ENCODE assay signal across 39 cellular contexts in genomic region chr1:119551218-119551617, GRCh38. TPM values are rescaled to one million over a fixed set of nuclear protein-coding genes. Genes with fewer than 3 reads are reported as not detected.
"Had no signal": no experiment of that assay in that cellular context is flagged by ENCODE, and none has a peak within 500 bp of the region (broad histone marks: within the 10 kb centered on the region; RNA-seq: fewer than 3 reads in every experiment).

No MANE protein-coding gene starts in this region.

- H3K4me3 Mint-ChIP-seq: activated B cell treated with CpG ODN at 0.5 μM for 24 hours; activated CD4-positive, alpha-beta memory T cell treated with anti-CD3 and anti-CD28 coated beads for 36 hours; activated CD4-positive, alpha-beta T cell treated with anti-CD3 and anti-CD28 coated beads, Interleukin-2, amount 10 ng/mL, durations not matched to agents 24 days and 14 days; activated CD8-positive, alpha-beta T cell treated with anti-CD3 and anti-CD28 coated beads for 36 hours; activated naive CD4-positive, alpha-beta T cell treated with anti-CD3 and anti-CD28 coated beads for 36 hours; activated naive CD8-positive, alpha-beta T cell treated with anti-CD3 and anti-CD28 coated beads for 36 hours; activated T-cell treated with anti-CD3 and anti-CD28 coated beads, Interleukin-2, amount 50 U/mL, for 4 hours; activated T-cell treated with anti-CD3 and anti-CD28 coated beads, Interleukin-2, amount 50 U/mL, for 72 hours; activated T-helper 1 cell treated with anti-CD3 and anti-CD28 coated beads, Interleukin-12 subunit alpha, Interleukin-12 subunit beta, Interleukin-2, Interleukin-4 antibody, amounts not matched to agents 30 ng/mL and 10 ng/mL and 1 ng/mL, durations not matched to agents 14 hours and 24 hours and 36 hours; activated T-helper 17 cell treated with anti-CD3 and anti-CD28 coated beads, Interleukin-2, amount 50 U/mL, for 72 hours; brain; central memory CD8-positive, alpha-beta T cell; T-helper 1 cell treated with Interleukin-12 subunit alpha and Interleukin-12 subunit beta and Interleukin-4 antibody, amounts not matched to agents 30 μg/mL and 1 μg/mL, for 36 hours; T-helper 2 cell treated with Interferon-gamma antibody and Interleukin-4, amounts not matched to agents 5 μg/mL and 100 μg/mL, for 36 hours had no signal

- FAIRE-seq: bronchial epithelial cell, TTC549 had no signal

- H3K4me1 Mint-ChIP-seq: activated CD4-positive, alpha-beta T cell treated with anti-CD3 and anti-CD28 coated beads, Interleukin-2, amount 10 ng/mL, durations not matched to agents 24 days and 14 days; activated naive CD8-positive, alpha-beta T cell treated with anti-CD3 and anti-CD28 coated beads for 36 hours; activated T-helper 17 cell treated with anti-CD3 and anti-CD28 coated beads, Interleukin-2, amount 50 U/mL, for 72 hours; central memory CD8-positive, alpha-beta T cell had no signal

- H3K27ac ChIP-seq: adrenal gland, cardiac muscle cell, VCaP had no signal

- H3K27me3 Mint-ChIP-seq: activated B cell treated with CpG ODN at 0.5 μM for 24 hours; activated CD4-positive, alpha-beta memory T cell treated with anti-CD3 and anti-CD28 coated beads for 36 hours; activated naive CD8-positive, alpha-beta T cell treated with anti-CD3 and anti-CD28 coated beads for 36 hours had no signal

- DNase-seq: activated B cell treated with CpG ODN at 0.5 μM for 24 hours; activated CD4-positive, alpha-beta memory T cell treated with anti-CD3 and anti-CD28 coated beads for 36 hours; activated CD4-positive, alpha-beta T cell treated with anti-CD3 and anti-CD28 coated beads for 4 hours; activated CD4-positive, alpha-beta T cell treated with anti-CD3 and anti-CD28 coated beads, Interleukin-2, amount 10 ng/mL, durations not matched to agents 24 days and 14 days; activated CD4-positive, alpha-beta T cell treated with anti-CD3 and anti-CD28 coated beads, Interleukin-2, amount 50 U/mL, for 1 hour; activated CD4-positive, alpha-beta T cell treated with anti-CD3 and anti-CD28 coated beads, Interleukin-2, amount 50 U/mL, for 4 hours; activated CD4-positive, CD25-positive, alpha-beta regulatory T cell treated with anti-CD3 and anti-CD28 coated beads, Interleukin-2, amount 50 U/mL, for 72 hours; activated CD8-positive, alpha-beta memory T cell treated with anti-CD3 and anti-CD28 coated beads, Interleukin-2, amount 50 U/mL, for 4 hours; activated CD8-positive, alpha-beta T cell treated with anti-CD3 and anti-CD28 coated beads for 36 hours; activated effector memory CD4-positive, alpha-beta T cell treated with anti-CD3 and anti-CD28 coated beads, Interleukin-2, amount 50 U/mL, for 16 hours; activated gamma-delta T cell treated with Interleukin-2 at 50 U/mL for 16 hours; activated naive CD4-positive, alpha-beta T cell; activated naive CD4-positive, alpha-beta T cell treated with anti-CD3 and anti-CD28 coated beads for 36 hours; activated naive CD4-positive, alpha-beta T cell treated with anti-CD3 and anti-CD28 coated beads, Interleukin-2, amount 50 U/mL, for 16 hours; activated naive CD8-positive, alpha-beta T cell treated with anti-CD3 and anti-CD28 coated beads for 36 hours; activated T-cell treated with anti-CD3 and anti-CD28 coated beads for 4 hours; activated T-cell treated with anti-CD3 and anti-CD28 coated beads, Interleukin-2, amount 50 U/mL, for 1 hour; activated T-cell treated with anti-CD3 and anti-CD28 coated beads, Interleukin-2, amount 50 U/mL, for 4 hours; activated T-cell treated with anti-CD3 and anti-CD28 coated beads, Interleukin-2, amount 50 U/mL, for 72 hours; adrenal gland; amniotic stem cell; aorta; caudate nucleus; cerebellar nuclear complex; T-helper 1 cell; T-helper 2 cell; T-helper 9 cell had no signal

- ATAC-seq: activated CD8-positive, alpha-beta T cell treated with anti-CD3 and anti-CD28 coated beads for 36 hours; activated naive CD4-positive, alpha-beta T cell treated with anti-CD3 and anti-CD28 coated beads, Interleukin-2, amount 50 U/mL, for 72 hours; activated T-cell treated with anti-CD3 and anti-CD28 coated beads, Interleukin-2, amount 50 U/mL, for 4 hours; activated T-cell treated with anti-CD3 and anti-CD28 coated beads, Interleukin-2, amount 50 U/mL, for 72 hours; activated T-helper 17 cell treated with anti-CD3 and anti-CD28 coated beads, Interleukin-2, amount 50 U/mL, for 72 hours had no signal

- H3K9me3 ChIP-seq: adrenal gland had no signal

- H3K4me3 ChIP-seq: adrenal gland, cardiac muscle cell had no signal

- H3K36me3 Mint-ChIP-seq: activated CD4-positive, alpha-beta memory T cell treated with anti-CD3 and anti-CD28 coated beads for 36 hours; activated naive CD4-positive, alpha-beta T cell treated with anti-CD3 and anti-CD28 coated beads, Interleukin-2, amount 50 U/mL, for 72 hours; activated naive CD8-positive, alpha-beta T cell treated with anti-CD3 and anti-CD28 coated beads for 36 hours; brain had no signal

- H3K36me3 ChIP-seq: adrenal gland, cardiac muscle cell had no signal

- H3K27me3 ChIP-seq: adrenal gland, cardiac muscle cell had no signal

- H3K9me3 Mint-ChIP-seq: activated B cell treated with CpG ODN at 0.5 μM for 24 hours; activated CD4-positive, alpha-beta memory T cell treated with anti-CD3 and anti-CD28 coated beads for 36 hours; activated CD4-positive, alpha-beta T cell treated with anti-CD3 and anti-CD28 coated beads, Interleukin-2, amount 10 ng/mL, durations not matched to agents 24 days and 14 days; activated CD8-positive, alpha-beta T cell treated with anti-CD3 and anti-CD28 coated beads for 36 hours; activated naive CD4-positive, alpha-beta T cell treated with anti-CD3 and anti-CD28 coated beads for 36 hours; activated naive CD4-positive, alpha-beta T cell treated with anti-CD3 and anti-CD28 coated beads, Interleukin-2, amount 50 U/mL, for 72 hours; activated naive CD8-positive, alpha-beta T cell treated with anti-CD3 and anti-CD28 coated beads for 36 hours; activated T-cell treated with anti-CD3 and anti-CD28 coated beads, Interleukin-2, amount 50 U/mL, for 4 hours; activated T-cell treated with anti-CD3 and anti-CD28 coated beads, Interleukin-2, amount 50 U/mL, for 72 hours; activated T-helper 1 cell treated with anti-CD3 and anti-CD28 coated beads, Interleukin-12 subunit alpha, Interleukin-12 subunit beta, Interleukin-2, Interleukin-4 antibody, amounts not matched to agents 30 ng/mL and 10 ng/mL and 1 ng/mL, durations not matched to agents 14 hours and 24 hours and 36 hours; activated T-helper 17 cell treated with anti-CD3 and anti-CD28 coated beads, Interleukin-2, amount 50 U/mL, for 72 hours; brain; central memory CD8-positive, alpha-beta T cell; T-helper 1 cell treated with Interleukin-12 subunit alpha and Interleukin-12 subunit beta and Interleukin-4 antibody, amounts not matched to agents 30 μg/mL and 1 μg/mL, for 36 hours; T-helper 2 cell treated with Interferon-gamma antibody and Interleukin-4, amounts not matched to agents 5 μg/mL and 100 μg/mL, for 36 hours had no signal

- H3K27ac Mint-ChIP-seq: activated B cell treated with CpG ODN at 0.5 μM for 24 hours; activated CD4-positive, alpha-beta memory T cell treated with anti-CD3 and anti-CD28 coated beads for 36 hours; activated CD4-positive, alpha-beta T cell treated with anti-CD3 and anti-CD28 coated beads, Interleukin-2, amount 10 ng/mL, durations not matched to agents 24 days and 14 days; activated CD8-positive, alpha-beta T cell treated with anti-CD3 and anti-CD28 coated beads for 36 hours; activated naive CD4-positive, alpha-beta T cell treated with anti-CD3 and anti-CD28 coated beads for 36 hours; activated naive CD4-positive, alpha-beta T cell treated with anti-CD3 and anti-CD28 coated beads, Interleukin-2, amount 50 U/mL, for 72 hours; activated naive CD8-positive, alpha-beta T cell treated with anti-CD3 and anti-CD28 coated beads for 36 hours; activated T-cell treated with anti-CD3 and anti-CD28 coated beads, Interleukin-2, amount 50 U/mL, for 72 hours; activated T-helper 1 cell treated with anti-CD3 and anti-CD28 coated beads, Interleukin-12 subunit alpha, Interleukin-12 subunit beta, Interleukin-2, Interleukin-4 antibody, amounts not matched to agents 30 ng/mL and 10 ng/mL and 1 ng/mL, durations not matched to agents 14 hours and 24 hours and 36 hours; activated T-helper 17 cell treated with anti-CD3 and anti-CD28 coated beads, Interleukin-2, amount 50 U/mL, for 72 hours; brain; T-helper 1 cell treated with Interleukin-12 subunit alpha and Interleukin-12 subunit beta and Interleukin-4 antibody, amounts not matched to agents 30 μg/mL and 1 μg/mL, for 36 hours; T-helper 2 cell treated with Interferon-gamma antibody and Interleukin-4, amounts not matched to agents 5 μg/mL and 100 μg/mL, for 36 hours had no signal

RNA-seq across cellular contexts. Expression of gene HSD3B1, which starts 44.2 kb away (rescaled TPM):
- total RNA-seq: activated B cell treated with CpG ODN at 0.5 μM for 24 hours; activated CD4-positive, alpha-beta memory T cell treated with anti-CD3 and anti-CD28 coated beads for 36 hours; activated CD4-positive, alpha-beta T cell treated with anti-CD3 and anti-CD28 coated beads, Interleukin-2, amount 10 ng/mL, durations not matched to agents 24 days and 14 days; activated CD8-positive, alpha-beta memory T cell treated with anti-CD3 and anti-CD28 coated beads for 36 hours; activated CD8-positive, alpha-beta T cell treated with anti-CD3 and anti-CD28 coated beads for 36 hours; activated naive CD4-positive, alpha-beta T cell treated with anti-CD3 and anti-CD28 coated beads for 36 hours; activated naive CD4-positive, alpha-beta T cell treated with anti-CD3 and anti-CD28 coated beads, Interleukin-2, amount 50 U/mL, for 72 hours; activated naive CD8-positive, alpha-beta T cell treated with anti-CD3 and anti-CD28 coated beads for 36 hours; activated T-cell treated with anti-CD3 and anti-CD28 coated beads, Interleukin-2, amount 50 U/mL, for 4 hours; activated T-cell treated with anti-CD3 and anti-CD28 coated beads, Interleukin-2, amount 50 U/mL, for 72 hours; activated T-helper 1 cell treated with anti-CD3 and anti-CD28 coated beads, Interleukin-12 subunit alpha, Interleukin-12 subunit beta, Interleukin-2, Interleukin-4 antibody, amounts not matched to agents 30 ng/mL and 10 ng/mL and 1 ng/mL, durations not matched to agents 14 hours and 24 hours and 36 hours; activated T-helper 17 cell treated with anti-CD3 and anti-CD28 coated beads, Interleukin-2, amount 50 U/mL, for 72 hours; aorta; bronchial epithelial cell had no signal
- polyA plus RNA-seq: aorta had no signal
